ENCODE assay signal across 1 cellular context in genomic region chrX:118530537-118530936, GRCh38.
TF ChIP-seq lines count a peak whose summit lies in the region.

No MANE protein-coding gene starts in this region.

TF ChIP-seq in SK-N-SH, 30 proteins besides CTCF, POLR2A, EP300 and RAD21 (continued from another document):
- TF ChIP-seq, protein P1, sequence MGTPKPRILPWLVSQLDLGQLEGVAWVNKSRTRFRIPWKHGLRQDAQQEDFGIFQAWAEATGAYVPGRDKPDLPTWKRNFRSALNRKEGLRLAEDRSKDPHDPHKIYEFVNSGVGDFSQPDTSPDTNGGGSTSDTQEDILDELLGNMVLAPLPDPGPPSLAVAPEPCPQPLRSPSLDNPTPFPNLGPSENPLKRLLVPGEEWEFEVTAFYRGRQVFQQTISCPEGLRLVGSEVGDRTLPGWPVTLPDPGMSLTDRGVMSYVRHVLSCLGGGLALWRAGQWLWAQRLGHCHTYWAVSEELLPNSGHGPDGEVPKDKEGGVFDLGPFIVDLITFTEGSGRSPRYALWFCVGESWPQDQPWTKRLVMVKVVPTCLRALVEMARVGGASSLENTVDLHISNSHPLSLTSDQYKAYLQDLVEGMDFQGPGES (IDR thresholded peaks at IDR 0.05; ENCODE audit: low read depth, low read length): no peak
TF ChIP-seq in SK-N-SH: peak in this region for 5.
